ENCODE assay signal across 10 cellular contexts in genomic region chr12:13234045-13234641, GRCh38. TPM values are rescaled to one million over a fixed set of nuclear protein-coding genes. Genes with fewer than 3 reads are reported as not detected.
A peak's percentile ranks its signal among the peaks of the same experiment; 100 is the strongest.
DNase-seq lines count a peak whose midpoint lies in the region; ATAC-seq and TF ChIP-seq lines count a peak whose summit lies in the region.
"Had no signal": no experiment of that assay in that cellular context is flagged by ENCODE, and none has a peak within 500 bp of the region (broad histone marks: within the 10 kb centered on the region; RNA-seq: fewer than 3 reads in every experiment).

No MANE protein-coding gene starts in this region.

- H3K9me3 ChIP-seq in CD4-positive, alpha-beta T cell (ENCODE audit: control insufficient read depth, low read length) = no peaks in the 10 kb centered on the region

- no peaks in the 10 kb centered on the region for H3K4me1 Mint-ChIP-seq in CD4-positive, alpha-beta T cell (ENCODE audit: low read depth)

- no peak overlapping the region for H3K4me3 Mint-ChIP-seq in CD4-positive, alpha-beta T cell
- H3K4me3 Mint-ChIP-seq: T-helper 1 cell treated with Interleukin-12 subunit alpha and Interleukin-12 subunit beta and Interleukin-4 antibody, amounts not matched to agents 30 μg/mL and 1 μg/mL, for 36 hours had no signal

- peaks cover 16% of the 10 kb centered on the region for H3K27me3 Mint-ChIP-seq in CD4-positive, alpha-beta T cell

- ATAC-seq in CD4-positive, alpha-beta T cell (ENCODE audit: poor library complexity) = peak; percentile 59
- ATAC-seq in GM18868 (IDR thresholded peaks at IDR 0.05; ENCODE audit: unreplicated experiment) (peak; percentile 73), GM18505 (IDR thresholded peaks at IDR 0.05; ENCODE audit: unreplicated experiment) (no peak), GM19324 (IDR thresholded peaks at IDR 0.05; ENCODE audit: low FRiP score, unreplicated experiment) (no peak)

- H3K27me3 ChIP-seq in CD4-positive, alpha-beta T cell (ENCODE audit: control insufficient read depth, insufficient read depth, low read length) = no peaks in the 10 kb centered on the region

- peak in 5 of 10 experiments; percentile 16 to 24 (median 17) for DNase-seq in CD4-positive, alpha-beta T cell
- DNase-seq in NCI-H526 (lab: John Stamatoyannopoulos, UW) (peak; percentile 32 to 71), amniotic epithelial cell (ENCODE audit: low read depth) (peak; percentile 51), iPS DF 19.7 (ENCODE audit: low read depth, low spot score) (peak; percentile 38)
- DNase-seq in stimulated activated CD8-positive, alpha-beta memory T cell treated with anti-CD3 and anti-CD28 coated beads, Interleukin-12 subunit alpha, Interleukin-12 subunit beta, amount 100 ng/mL, for 1 hour (ENCODE audit: low read depth) = peak; percentile 8

- peak; percentile 65 for TF ChIP-seq CTCF in CD4-positive, alpha-beta T cell (IDR thresholded peaks at IDR 0.05)

- H3K9me3 Mint-ChIP-seq in CD4-positive, alpha-beta T cell = no peaks in the 10 kb centered on the region
- H3K9me3 Mint-ChIP-seq: T-helper 1 cell treated with Interleukin-12 subunit alpha and Interleukin-12 subunit beta and Interleukin-4 antibody, amounts not matched to agents 30 μg/mL and 1 μg/mL, for 36 hours had no signal

- intact Hi-C loops in CD4-positive, alpha-beta T cell (cut with DNase I, micrococcal nuclease) = loop anchor here (1.0 kb wide), 1 partner anchor 318 kb away; no protein-coding TSS in a partner anchor

- no peak overlapping the region for H3K27ac Mint-ChIP-seq in CD4-positive, alpha-beta T cell
- H3K27ac Mint-ChIP-seq: T-helper 1 cell treated with Interleukin-12 subunit alpha and Interleukin-12 subunit beta and Interleukin-4 antibody, amounts not matched to agents 30 μg/mL and 1 μg/mL, for 36 hours had no signal

- H3K27ac ChIP-seq in CD4-positive, alpha-beta T cell (ENCODE audit: low read depth, low read length) = no peak overlapping the region
- H3K27ac ChIP-seq: skin epidermis had no signal

- POLR2A ChIA-PET in CD4-positive, alpha-beta T cell (lab: Charles Lee) = no interaction called here

- CTCF ChIA-PET in CD4-positive, alpha-beta T cell (lab: Charles Lee) = interaction anchor here (1.7 kb wide), 1 partner anchor 22 kb away, joined by 6 read pairs; no protein-coding TSS in a partner anchor

- H3K36me3 Mint-ChIP-seq in CD4-positive, alpha-beta T cell (ENCODE audit: low read depth) = no peaks in the 10 kb centered on the region

- no peak for TF ChIP-seq POLR2A in GM18505 (IDR thresholded peaks at IDR 0.05; ENCODE audit: borderline replicate concordance, extremely low read depth, insufficient read depth, insufficient read length)

RNA-seq across cellular contexts. Expression of gene EMP1, which starts 37.6 kb away (rescaled TPM):
- total RNA-seq in CD4-positive, alpha-beta T cell = 1 to 10 TPM; 9.0 to 9.1 TPM

Comparison
In these comparisons a context has a peak if more than half of its experiments do, and no peak if none do; other contexts are left out.
1. ATAC-seq: peak in CD4-positive, alpha-beta T cell (single experiment) and GM18868 (single experiment); none in GM18505 (single experiment) and GM19324 (single experiment).